ENCODE assay signal across 22 cellular contexts in the genomic region with DNA sequence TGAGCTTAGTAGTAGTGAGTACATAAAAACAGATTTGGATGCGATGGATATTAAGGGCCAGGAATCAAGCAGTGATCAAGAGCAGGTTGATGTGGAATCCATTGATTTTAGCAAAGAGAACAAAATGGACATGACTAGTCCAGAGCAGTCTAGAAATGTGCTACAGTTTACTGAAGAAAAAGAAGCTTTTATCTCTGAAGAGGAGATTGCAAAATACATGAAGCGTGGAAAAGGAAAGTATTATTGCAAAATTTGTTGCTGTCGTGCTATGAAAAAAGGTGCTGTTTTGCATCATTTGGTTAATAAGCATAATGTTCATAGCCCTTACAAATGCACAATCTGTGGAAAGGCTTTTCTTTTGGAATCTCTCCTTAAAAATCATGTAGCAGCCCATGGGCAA. TPM values are rescaled to one million over a fixed set of nuclear protein-coding genes. Genes with fewer than 3 reads are reported as not detected.
A peak's percentile ranks its signal among the peaks of the same experiment; 100 is the strongest.
DNase-seq lines count a peak whose midpoint lies in the region; FAIRE-seq and TF ChIP-seq lines count a peak whose summit lies in the region.
"Had no signal": no experiment of that assay in that cellular context is flagged by ENCODE, and none has a peak within 500 bp of the region (broad histone marks: within the 10 kb centered on the region; RNA-seq: fewer than 3 reads in every experiment).

No MANE protein-coding gene starts in this region.

- H3K36me3 Mint-ChIP-seq in MCF 10A (ENCODE audit: insufficient read depth, unreplicated experiment): peaks cover 52% of the 10 kb centered on the region
- peaks cover 50% of the 10 kb centered on the region for H3K36me3 Mint-ChIP-seq in astrocyte (ENCODE audit: low read depth, unreplicated experiment)
- H3K36me3 Mint-ChIP-seq in H9 (ENCODE audit: insufficient read depth in 1 of 3, low read depth in 3 of 3): peaks cover 35 to 63% (median 59%) of the 10 kb centered on the region in 3 experiments

- H3K4me1 Mint-ChIP-seq in MCF 10A (ENCODE audit: insufficient read depth, unreplicated experiment): peaks cover 6% of the 10 kb centered on the region
- peaks cover 3% of the 10 kb centered on the region for H3K4me1 Mint-ChIP-seq in astrocyte (ENCODE audit: low read depth, unreplicated experiment)
- peaks cover 6 to 7% of the 10 kb centered on the region in 2 experiments for H3K4me1 Mint-ChIP-seq in H9

- H3K27me3 ChIP-seq in mammary epithelial cell (ENCODE audit: insufficient read depth, low read length): no peaks in the 10 kb centered on the region
- H3K27me3 ChIP-seq in astrocyte (ENCODE audit: insufficient read depth, low read length): no peaks in the 10 kb centered on the region
- no peaks in the 10 kb centered on the region for H3K27me3 ChIP-seq in H9 (ENCODE audit: insufficient read depth, low read length)
- H3K27me3 ChIP-seq: esophagus muscularis mucosa, pancreas, suprapubic skin had no signal

- H3K4ac ChIP-seq in H9 (ENCODE audit: low read depth, low read length): no peak overlapping the region

- H4K8ac ChIP-seq in H9 (replicated peaks; ENCODE audit: insufficient read length, low read depth, low read length): no peak overlapping the region

- no peak overlapping the region for H4K91ac ChIP-seq in H9 (ENCODE audit: insufficient read length, low read depth, low read length)

- H3K36me3 ChIP-seq in mammary epithelial cell (ENCODE audit: insufficient read depth, low read length) (peaks cover 40% of the 10 kb centered on the region), astrocyte (ENCODE audit: insufficient read depth, low read length) (peaks cover 46% of the 10 kb centered on the region)

- H3K18ac ChIP-seq in H9 (ENCODE audit: insufficient read length, low read depth, low read length): no peak overlapping the region

- no peaks in the 10 kb centered on the region for H3K79me1 ChIP-seq in H9 (ENCODE audit: insufficient read depth, low read depth, low read length, poor library complexity, severe bottlenecking)

- H3K14ac ChIP-seq in H9 (ENCODE audit: insufficient read depth, low read length): no peak overlapping the region

- H2BK20ac ChIP-seq in H9 (ENCODE audit: low read depth, low read length, poor library complexity, severe bottlenecking): no peak overlapping the region

- H3K4me2 ChIP-seq in mammary epithelial cell (ENCODE audit: insufficient read depth, low read depth, low read length): no peak overlapping the region
- no peak overlapping the region for H3K4me2 ChIP-seq in astrocyte (ENCODE audit: low read length)
- no peak overlapping the region for H3K4me2 ChIP-seq in H9 (ENCODE audit: insufficient read depth, insufficient read length, low read length)

- H2BK15ac ChIP-seq in H9 (ENCODE audit: low read depth, low read length): no peak overlapping the region

- H2BK12ac ChIP-seq in H9 (ENCODE audit: insufficient read length, low read depth, low read length): no peak overlapping the region

- H3K9me3 ChIP-seq in mammary epithelial cell (replicated peaks; ENCODE audit: insufficient read depth, low read length) (no peaks in the 10 kb centered on the region), astrocyte (ENCODE audit: insufficient read depth, low read depth, low read length) (no peaks in the 10 kb centered on the region), H9 (ENCODE audit: control insufficient read depth, low read depth, low read length) (no peaks in the 10 kb centered on the region)
- H3K9me3 ChIP-seq: esophagus muscularis mucosa, pancreas, suprapubic skin had no signal

- dilution Hi-C loops in mammary epithelial cell (cut with HindIII; ENCODE audit: low sequenced_read_pairs): no loop called here

- H4K20me1 ChIP-seq in mammary epithelial cell (ENCODE audit: insufficient read depth, low read length) (no peaks in the 10 kb centered on the region), astrocyte (ENCODE audit: insufficient read depth, low read length) (peaks cover 38% of the 10 kb centered on the region), H9 (ENCODE audit: control insufficient read depth, insufficient read depth, insufficient read length) (no peaks in the 10 kb centered on the region)

- no peak overlapping the region for H3K4me3 Mint-ChIP-seq in MCF 10A (ENCODE audit: unreplicated experiment)
- H3K4me3 Mint-ChIP-seq in astrocyte (ENCODE audit: unreplicated experiment): no peak overlapping the region
- H3K4me3 Mint-ChIP-seq in H9: no peak overlapping the region
- H3K4me3 Mint-ChIP-seq: activated CD4-positive, alpha-beta T cell treated with anti-CD3 and anti-CD28 coated beads, Interleukin-2, amount 10 ng/mL, durations not matched to agents 7 days and 5 days; CD8-positive, alpha-beta T cell; effector memory CD8-positive, alpha-beta T cell; naive thymus-derived CD4-positive, alpha-beta T cell; T-cell had no signal

- POLR2A ChIA-PET in MCF 10A (lab: Yijun Ruan, JAX): interaction anchor here (0.6 to 3.2 kb wide), 3 partner anchors 11 to 260 kb away, joined by 3 to 21 read pairs (median 6); a partner anchor contains a TSS

- no peaks in the 10 kb centered on the region for H3K23me2 ChIP-seq in H9 (ENCODE audit: insufficient read length, low read depth, low read length, poor library complexity, severe bottlenecking)

- H2BK5ac ChIP-seq in H9 (ENCODE audit: insufficient read length, low read length): no peak overlapping the region

- BruUV-seq in MCF 10A (replicated peaks; lab: Mats Ljungman, UMichigan) (no TSS peak), mammary epithelial cell (replicated peaks; lab: Mats Ljungman, UMichigan) (no TSS peak)

- H2AK5ac ChIP-seq in H9 (ENCODE audit: insufficient read length, low read length): no peak overlapping the region

- peaks cover 46% of the 10 kb centered on the region for H3K79me2 ChIP-seq in mammary epithelial cell (ENCODE audit: insufficient read depth, low read length)
- peaks cover 51% of the 10 kb centered on the region for H3K79me2 ChIP-seq in astrocyte (ENCODE audit: insufficient read depth, low read length)
- no peaks in the 10 kb centered on the region for H3K79me2 ChIP-seq in H9 (ENCODE audit: insufficient read depth, low read length)

- WGBS in mammary epithelial cell (ENCODE audit: low coverage, missing lambda C conversion rate): 100% methylated on average over 3 of the region's 3 CpGs
- no CpG with 5 or more reads among the region's 3 CpGs for WGBS in H9 (ENCODE audit: extremely low coverage, insufficient read length, low lambda C conversion rate)

- H3K4me1 ChIP-seq in mammary epithelial cell (ENCODE audit: insufficient read depth, low read length) (no peaks in the 10 kb centered on the region), astrocyte (ENCODE audit: insufficient read depth, low read length) (no peaks in the 10 kb centered on the region), H9 (ENCODE audit: insufficient read depth, low read length) (no peaks in the 10 kb centered on the region; the same call in 1 of the 2 replicates)
- H3K4me1 ChIP-seq: esophagus muscularis mucosa, suprapubic skin had no signal

- no peak for DNase-seq in MCF 10A (ENCODE audit: unreplicated experiment)
- DNase-seq in mammary epithelial cell: no peak
- DNase-seq in NOMO-1 (lab: John Stamatoyannopoulos, UW; ENCODE audit: unreplicated experiment in 2 of 2): peak; percentile 10 to 66
- no peak for DNase-seq in astrocyte (ENCODE audit: low read depth)
- no peak for DNase-seq in effector CD8-positive, alpha-beta T cell (lab: John Stamatoyannopoulos, UW)
- no peak for DNase-seq in H9
- no peak for DNase-seq in dermis blood vessel endothelial cell
- DNase-seq: activated CD4-positive, alpha-beta T cell treated with anti-CD3 and anti-CD28 coated beads, Interleukin-2, amount 10 ng/mL, durations not matched to agents 7 days and 5 days; activated naive CD4-positive, alpha-beta T cell treated with anti-CD3 and anti-CD28 coated beads, Interleukin-2, amount 50 U/mL, for 16 hours; CD8-positive, alpha-beta T cell; DMS53; effector memory CD8-positive, alpha-beta T cell; naive thymus-derived CD4-positive, alpha-beta T cell; NCI-H146; NCI-H2171; NCI-H526 treated with DMSO at 0.1 percent for 48 hours; pancreas; SHP77; stimulated activated CD4-positive, alpha-beta T cell treated with anti-CD3 and anti-CD28 coated beads, Interleukin-15, amount 100 ng/mL, for 24 hours; T-cell had no signal

- no peak overlapping the region for H2BK120ac ChIP-seq in H9 (ENCODE audit: low read depth, low read length, poor library complexity, severe bottlenecking)

- H3K56ac ChIP-seq in H9 (ENCODE audit: insufficient read length, low read depth, low read length): no peak overlapping the region

- H3K27me3 Mint-ChIP-seq in MCF 10A (ENCODE audit: insufficient read depth, unreplicated experiment): no peaks in the 10 kb centered on the region
- no peaks in the 10 kb centered on the region for H3K27me3 Mint-ChIP-seq in astrocyte (ENCODE audit: low read depth, unreplicated experiment)
- no peaks in the 10 kb centered on the region for H3K27me3 Mint-ChIP-seq in H9 (ENCODE audit: low read depth)
- H3K27me3 Mint-ChIP-seq: activated CD4-positive, alpha-beta T cell treated with anti-CD3 and anti-CD28 coated beads, Interleukin-2, amount 10 ng/mL, durations not matched to agents 7 days and 5 days; effector memory CD8-positive, alpha-beta T cell; naive thymus-derived CD4-positive, alpha-beta T cell; T-cell had no signal

- TF ChIP-seq CTCF in MCF 10A (IDR thresholded peaks at IDR 0.05; ENCODE audit: unreplicated experiment) (no peak), mammary epithelial cell (conservative IDR thresholded peaks at IDR 0.05 in 1 of 2, IDR thresholded peaks at IDR 0.05 in 1 of 2; ENCODE audit: extremely low read depth in 1 of 2, insufficient read depth in 1 of 2, low read depth in 1 of 2, low read length in 2 of 2) (no peak), astrocyte (IDR thresholded peaks at IDR 0.05; ENCODE audit: insufficient read depth, low read depth, low read length) (no peak), H9 (conservative IDR thresholded peaks at IDR 0.05) (no peak)

- H2AFZ ChIP-seq in mammary epithelial cell (ENCODE audit: low read depth, low read length) (no peak overlapping the region), astrocyte (ENCODE audit: low read depth, low read length) (no peak overlapping the region), H9 (ENCODE audit: low read length) (no peak overlapping the region)

- no peak overlapping the region for H3T11ph ChIP-seq in H9 (ENCODE audit: low read length)

- H3K4me3 ChIP-seq in mammary epithelial cell (replicated peaks in 1 of 3; ENCODE audit: insufficient read depth in 1 of 3, low read depth in 2 of 3, low read length in 3 of 3): no peak overlapping the region
- H3K4me3 ChIP-seq in astrocyte (ENCODE audit: insufficient read depth, low read depth, low read length): no peak overlapping the region
- H3K4me3 ChIP-seq: esophagus muscularis mucosa, pancreas, suprapubic skin had no signal

- intact Hi-C loops in MCF 10A (cut with micrococcal nuclease): no loop called here
- intact Hi-C loops in mammary epithelial cell (cut with micrococcal nuclease): no loop called here

- H3K9me3 Mint-ChIP-seq in MCF 10A (ENCODE audit: unreplicated experiment): no peaks in the 10 kb centered on the region
- peaks cover 10% of the 10 kb centered on the region for H3K9me3 Mint-ChIP-seq in astrocyte (ENCODE audit: unreplicated experiment)
- H3K9me3 Mint-ChIP-seq in H9: no peaks in the 10 kb centered on the region
- H3K9me3 Mint-ChIP-seq: activated CD4-positive, alpha-beta T cell treated with anti-CD3 and anti-CD28 coated beads, Interleukin-2, amount 10 ng/mL, durations not matched to agents 7 days and 5 days; CD8-positive, alpha-beta T cell; effector memory CD8-positive, alpha-beta T cell; naive thymus-derived CD4-positive, alpha-beta T cell; T-cell had no signal

- in situ Hi-C loops in mammary epithelial cell (cut with MboI; ENCODE audit: low sequenced_read_pairs in 2 of 2): no loop called here

- CTCF ChIA-PET in MCF 10A (lab: Yijun Ruan, JAX) (interaction anchor here (1.8 to 3.4 kb wide), 2 partner anchors 13 to 15 kb away, joined by 10 to 12 read pairs; no protein-coding TSS in a partner anchor), mammary epithelial cell (lab: Charles Lee; ENCODE audit: low non-redundant PET) (no interaction called here)

- no peak overlapping the region for H4K5ac ChIP-seq in H9 (ENCODE audit: insufficient read length, low read depth, low read length)

- H3K9ac ChIP-seq in mammary epithelial cell (ENCODE audit: insufficient read depth, low read length): no peak overlapping the region
- no peak overlapping the region for H3K9ac ChIP-seq in astrocyte (ENCODE audit: low read length)
- no peak overlapping the region for H3K9ac ChIP-seq in H9 (ENCODE audit: extremely low read depth, insufficient read length, low read length)

- H3K27ac ChIP-seq in mammary epithelial cell (ENCODE audit: insufficient read depth, low read depth, low read length) (no peak overlapping the region), astrocyte (ENCODE audit: low read depth, low read length) (no peak overlapping the region), H9 (ENCODE audit: insufficient read length, low read depth, low read length) (no peak overlapping the region)
- H3K27ac ChIP-seq: esophagus muscularis mucosa, pancreas, suprapubic skin had no signal

- no peak overlapping the region for H3K23ac ChIP-seq in H9 (ENCODE audit: insufficient read length, low read depth, low read length)

- peak; percentile 23 for FAIRE-seq in astrocyte (lab: Jason Lieb, UNC)
- FAIRE-seq: pancreas had no signal

- peak overlapping the region; percentile 9 for H3K27ac Mint-ChIP-seq in MCF 10A (ENCODE audit: low read depth, unreplicated experiment)
- H3K27ac Mint-ChIP-seq in astrocyte (ENCODE audit: unreplicated experiment): no peak overlapping the region
- H3K27ac Mint-ChIP-seq in H9: peak overlapping the region in 1 of 3 experiments; percentile 20; a peak in 2 of 7 replicates
- H3K27ac Mint-ChIP-seq: activated CD4-positive, alpha-beta T cell treated with anti-CD3 and anti-CD28 coated beads, Interleukin-2, amount 10 ng/mL, durations not matched to agents 7 days and 5 days; CD8-positive, alpha-beta T cell had no signal

RNA-seq across cellular contexts. Expression of a gene that starts 11.4 kb away (rescaled TPM):
- total RNA-seq in MCF 10A (2022): 27.0 and 33.4 TPM in 2 replicates
- 10 to 100 TPM in 1 of 2 donors, 1 to 10 TPM in 1; 8.2 to 21.0 TPM for total RNA-seq in mammary epithelial cell
- polyA plus RNA-seq in mammary epithelial cell: 24.3 TPM
- 37.6 TPM for polyA minus RNA-seq in mammary epithelial cell
- 23.9 and 26.8 TPM in 2 replicates for total RNA-seq in astrocyte
- 57.8 and 62.1 TPM in 2 replicates for total RNA-seq in H9 (2021)
- total RNA-seq in dermis blood vessel endothelial cell: 10.7 and 11.0 TPM in 2 replicates

RNA-seq across cellular contexts. Expression of a gene that starts 44.3 kb away (rescaled TPM):
- total RNA-seq in MCF 10A (2022): 56.6 and 63.5 TPM in 2 replicates
- 10 to 100 TPM; 17.8 to 36.3 TPM for total RNA-seq in mammary epithelial cell
- 20.2 TPM for polyA plus RNA-seq in mammary epithelial cell
- polyA minus RNA-seq in mammary epithelial cell: 12.1 TPM
- 37.5 and 44.8 TPM in 2 replicates for total RNA-seq in astrocyte
- 81.8 and 85.0 TPM in 2 replicates for total RNA-seq in H9 (2021)
- 24.0 and 25.5 TPM in 2 replicates for total RNA-seq in dermis blood vessel endothelial cell

Comparison
In these comparisons a context has a peak if more than half of its experiments do, and no peak if none do; other contexts are left out.
1. DNase-seq: peak in NOMO-1 (2 of 2); none in MCF 10A (single experiment), mammary epithelial cell (single experiment), astrocyte (single experiment), effector CD8-positive, alpha-beta T cell (single experiment), H9 (single experiment) and dermis blood vessel endothelial cell (single experiment).